ENCODE assay signal across 25 cellular contexts in genomic region chr19:46773018-46773399, GRCh38.
"Had no signal": no experiment of that assay in that cellular context is flagged by ENCODE, and none has a peak within 500 bp of the region (broad histone marks: within the 10 kb centered on the region; RNA-seq: fewer than 3 reads in every experiment).

No MANE protein-coding gene starts in this region.

- ATAC-seq: foreskin keratinocyte; heart left ventricle; stimulated activated naive B cell treated with anti-CD40 and anti-IgM and Interleukin-4, amounts not matched to agents 10 μg/mL and 1 μg/mL and 100 μg/mL, for 72 hours had no signal

- DNase-seq: activated CD4-positive, alpha-beta T cell treated with anti-CD3 and anti-CD28 coated beads for 48 hours; activated CD4-positive, CD25-positive, alpha-beta regulatory T cell; activated CD8-positive, alpha-beta memory T cell treated with anti-CD3 and anti-CD28 coated beads, Interleukin-2, amount 50 U/mL, for 48 hours; activated gamma-delta T cell treated with Interleukin-2 at 50 U/mL for 16 hours; activated T-cell treated with anti-CD3 and anti-CD28 coated beads, Interleukin-2, amount 50 U/mL, for 24 hours; amniotic stem cell; brain microvascular endothelial cell; cortex of kidney; foreskin keratinocyte; heart left ventricle; hypothalamus; immature natural killer cell; kidney; left colon; mammary epithelial cell; stimulated activated naive B cell treated with anti-CD40 and anti-IgM and Interleukin-4, amounts not matched to agents 10 μg/mL and 1 μg/mL and 100 μg/mL, for 72 hours; T-helper 1 cell had no signal

- H3K4me3 Mint-ChIP-seq: activated naive CD8-positive, alpha-beta T cell; activated T-cell treated with anti-CD3 and anti-CD28 coated beads, Interleukin-2, amount 50 U/mL, for 24 hours; immature natural killer cell; nephron; stimulated activated naive B cell treated with anti-CD40 and anti-IgM and Interleukin-4, amounts not matched to agents 10 μg/mL and 1 μg/mL and 100 μg/mL, for 72 hours; T-helper 2 cell treated with Interferon-gamma antibody and Interleukin-4, amounts not matched to agents 5 μg/mL and 100 μg/mL, for 36 hours had no signal

- H3K4me1 ChIP-seq: foreskin keratinocyte, parathyroid adenoma had no signal

- H3K4me3 ChIP-seq: esophagus muscularis mucosa, heart left ventricle, right atrium auricular region, smooth muscle cell, tibial nerve had no signal

- H3K9me3 ChIP-seq: esophagus muscularis mucosa, heart left ventricle, right atrium auricular region, tibial nerve had no signal

- H2AFZ ChIP-seq: parathyroid adenoma had no signal

- H3K27ac ChIP-seq: brain microvascular endothelial cell, esophagus muscularis mucosa, foreskin keratinocyte, heart left ventricle, parathyroid adenoma, right atrium auricular region, tibial nerve had no signal

- H3K27me3 Mint-ChIP-seq: activated naive CD8-positive, alpha-beta T cell; activated T-cell treated with anti-CD3 and anti-CD28 coated beads, Interleukin-2, amount 50 U/mL, for 24 hours; stimulated activated naive B cell treated with anti-CD40 and anti-IgM and Interleukin-4, amounts not matched to agents 10 μg/mL and 1 μg/mL and 100 μg/mL, for 72 hours had no signal

- H3K79me2 ChIP-seq: parathyroid adenoma had no signal

- H3K9me3 Mint-ChIP-seq: activated T-cell treated with anti-CD3 and anti-CD28 coated beads, Interleukin-2, amount 50 U/mL, for 24 hours; immature natural killer cell; nephron; stimulated activated naive B cell treated with anti-CD40 and anti-IgM and Interleukin-4, amounts not matched to agents 10 μg/mL and 1 μg/mL and 100 μg/mL, for 72 hours; T-helper 2 cell treated with Interferon-gamma antibody and Interleukin-4, amounts not matched to agents 5 μg/mL and 100 μg/mL, for 36 hours had no signal

- H3K27ac Mint-ChIP-seq: immature natural killer cell; nephron; stimulated activated naive B cell treated with anti-CD40 and anti-IgM and Interleukin-4, amounts not matched to agents 10 μg/mL and 1 μg/mL and 100 μg/mL, for 72 hours; T-helper 2 cell treated with Interferon-gamma antibody and Interleukin-4, amounts not matched to agents 5 μg/mL and 100 μg/mL, for 36 hours had no signal

- H3K27me3 ChIP-seq: brain microvascular endothelial cell, esophagus muscularis mucosa, foreskin keratinocyte, heart left ventricle, right atrium auricular region, tibial nerve had no signal

- H3K4me2 ChIP-seq: smooth muscle cell had no signal
